In the genomic region with DNA sequence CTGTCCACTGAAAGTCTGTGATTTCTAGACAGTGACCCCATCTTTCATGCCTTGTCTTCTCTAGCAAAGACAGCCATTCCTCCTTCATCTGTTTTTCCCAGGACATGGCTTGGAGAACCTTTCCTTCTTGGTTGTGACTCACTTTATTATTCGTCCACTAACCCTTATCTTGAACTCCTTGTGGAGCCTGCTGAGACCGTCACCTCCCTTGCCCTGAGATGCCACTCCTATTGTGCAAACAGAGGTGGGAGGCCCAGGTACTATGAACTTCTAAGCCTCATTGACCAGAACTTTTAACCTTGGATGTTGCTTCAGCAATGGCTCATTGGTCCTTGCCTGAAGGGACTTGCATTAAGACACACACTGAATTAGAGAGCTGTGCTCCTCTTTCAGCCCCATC, we compare ENCODE assay signal across 8 cellular contexts.
"Had no signal": no experiment of that assay in that cellular context is flagged by ENCODE, and none has a peak within 500 bp of the region (broad histone marks: within the 10 kb centered on the region; RNA-seq: fewer than 3 reads in every experiment).

No MANE protein-coding gene starts in this region.

- H3K4me1 Mint-ChIP-seq: activated CD4-positive, alpha-beta T cell treated with anti-CD3 and anti-CD28 coated beads, Interleukin-2, amount 10 ng/mL, durations not matched to agents 24 days and 14 days; stimulated activated memory B cell treated with anti-CD40 and anti-IgM and Interleukin-4, amounts not matched to agents 10 μg/mL and 1 μg/mL and 100 μg/mL, for 72 hours had no signal

- DNase-seq: activated CD4-positive, alpha-beta T cell treated with anti-CD3 and anti-CD28 coated beads, Interleukin-2, amount 10 ng/mL, durations not matched to agents 24 days and 14 days; activated naive CD4-positive, alpha-beta T cell treated with anti-CD3 and anti-CD28 coated beads, Interleukin-2, amount 50 U/mL, for 16 hours; central memory CD4-positive, alpha-beta T cell; effector memory CD8-positive, alpha-beta T cell; erythroblast; mesendoderm; right cardiac atrium had no signal

- H3K36me3 Mint-ChIP-seq: stimulated activated memory B cell treated with anti-CD40 and anti-IgM and Interleukin-4, amounts not matched to agents 10 μg/mL and 1 μg/mL and 100 μg/mL, for 72 hours had no signal

- H3K9me3 Mint-ChIP-seq: activated CD4-positive, alpha-beta T cell treated with anti-CD3 and anti-CD28 coated beads, Interleukin-2, amount 10 ng/mL, durations not matched to agents 24 days and 14 days; effector memory CD8-positive, alpha-beta T cell; stimulated activated memory B cell treated with anti-CD40 and anti-IgM and Interleukin-4, amounts not matched to agents 10 μg/mL and 1 μg/mL and 100 μg/mL, for 72 hours had no signal

- H3K4me3 Mint-ChIP-seq: activated CD4-positive, alpha-beta T cell treated with anti-CD3 and anti-CD28 coated beads, Interleukin-2, amount 10 ng/mL, durations not matched to agents 24 days and 14 days; effector memory CD8-positive, alpha-beta T cell; stimulated activated memory B cell treated with anti-CD40 and anti-IgM and Interleukin-4, amounts not matched to agents 10 μg/mL and 1 μg/mL and 100 μg/mL, for 72 hours had no signal

- H3K27ac Mint-ChIP-seq: activated CD4-positive, alpha-beta T cell treated with anti-CD3 and anti-CD28 coated beads, Interleukin-2, amount 10 ng/mL, durations not matched to agents 24 days and 14 days; effector memory CD8-positive, alpha-beta T cell; stimulated activated memory B cell treated with anti-CD40 and anti-IgM and Interleukin-4, amounts not matched to agents 10 μg/mL and 1 μg/mL and 100 μg/mL, for 72 hours had no signal
